Comparison of ENCODE assay signal across 10 cellular contexts in genomic region chr9:87080512-87081225, GRCh38.
DNase-seq lines count a peak whose midpoint lies in the region; ATAC-seq, FAIRE-seq and TF ChIP-seq lines count a peak whose summit lies in the region.
"Had no signal": no experiment of that assay in that cellular context is flagged by ENCODE, and none has a peak within 500 bp of the region (broad histone marks: within the 10 kb centered on the region; RNA-seq: fewer than 3 reads in every experiment).

No MANE protein-coding gene starts in this region.

- H3K27ac ChIP-seq in HepG2 (ENCODE audit: extremely low read length, insufficient read depth, low read length): no peak overlapping the region
- no peak overlapping the region for H3K27ac ChIP-seq in right lobe of liver
- H3K27ac ChIP-seq in GM12878 (ENCODE audit: control insufficient read depth, insufficient read depth): no peak overlapping the region

- TF ChIP-seq POLR2A in HepG2 (IDR thresholded peaks at IDR 0.05; ENCODE audit: insufficient read depth in 1 of 2, low read depth in 2 of 2, low read length in 2 of 2) (no peak), right lobe of liver (IDR thresholded peaks at IDR 0.05) (no peak), GM12878 (IDR thresholded peaks at IDR 0.05; ENCODE audit: low read depth, low read length) (no peak)

- H2AFZ ChIP-seq in HepG2 (ENCODE audit: low read length) (no peak overlapping the region), GM12878 (ENCODE audit: control insufficient read depth, low read depth, low read length) (no peak overlapping the region)

- no peak overlapping the region for H3K9ac ChIP-seq in HepG2 (ENCODE audit: insufficient read depth, low read depth, low read length)
- no peak overlapping the region for H3K9ac ChIP-seq in GM12878 (ENCODE audit: control insufficient read depth, insufficient read depth, low read length)

- no peak overlapping the region for H3K4me2 ChIP-seq in HepG2 (ENCODE audit: low read depth, low read length)
- no peak overlapping the region for H3K4me2 ChIP-seq in GM12878 (ENCODE audit: control insufficient read depth, insufficient read depth)

- RAD21 ChIA-PET in GM12878 (lab: Charles Lee; ENCODE audit: unreplicated experiment): no interaction called here

- intact Hi-C loops in HepG2 (cut with micrococcal nuclease; ENCODE audit: unreplicated experiment): no loop called here
- intact Hi-C loops in right lobe of liver (cut with DNase I): no loop called here
- intact Hi-C loops in GM12878 (cut with micrococcal nuclease; ENCODE audit: unreplicated experiment): no loop called here

- SMC1A ChIA-PET in GM12878 (lab: Charles Lee; ENCODE audit: uncharacterized antibody, unreplicated experiment): no interaction called here

- FAIRE-seq in HepG2 (lab: Jason Lieb, UNC): no peak
- no peak for FAIRE-seq in GM12878 (lab: Jason Lieb, UNC)

- 13% methylated on average over 7 of the region's 7 CpGs for WGBS in HepG2 (ENCODE audit: low lambda C conversion rate)
- WGBS in right lobe of liver (ENCODE audit: insufficient coverage, low coverage, low lambda C conversion rate, missing lambda C conversion rate): 54% methylated on average over 7 of the region's 7 CpGs
- 16% methylated on average over 7 of the region's 7 CpGs for WGBS in GM12878 (ENCODE audit: insufficient coverage, insufficient replicate concordance, low lambda C conversion rate, missing lambda C conversion rate)

- no peaks in the 10 kb centered on the region for H3K79me2 ChIP-seq in HepG2 (ENCODE audit: insufficient read depth, low read length)
- no peaks in the 10 kb centered on the region for H3K79me2 ChIP-seq in GM12878 (ENCODE audit: control insufficient read depth, insufficient read depth, low read length)

- no peaks in the 10 kb centered on the region for H3K9me3 ChIP-seq in HepG2 (ENCODE audit: low read length)
- H3K9me3 ChIP-seq in right lobe of liver: no peaks in the 10 kb centered on the region
- no peaks in the 10 kb centered on the region for H3K9me3 ChIP-seq in GM12878 (replicated peaks; ENCODE audit: control insufficient read depth, insufficient read depth, low read length)

- no peaks in the 10 kb centered on the region for H3K36me3 ChIP-seq in HepG2 (replicated peaks in 1 of 2; ENCODE audit: control insufficient read depth in 1 of 2, insufficient read depth in 2 of 2, low read length in 2 of 2)
- no peaks in the 10 kb centered on the region for H3K36me3 ChIP-seq in right lobe of liver
- H3K36me3 ChIP-seq in GM12878 (ENCODE audit: control insufficient read depth in 2 of 2, insufficient read depth in 2 of 2, low read length in 1 of 2): no peaks in the 10 kb centered on the region

- ATAC-seq in HepG2: peak; percentile 59
- no peak for ATAC-seq in right lobe of liver
- no peak for ATAC-seq in GM12878

- in situ Hi-C loops in HepG2 (cut with HindIII; ENCODE audit: extremely low pct_ligation_motif_present, low pct_unique_long_range_greater_than_20kb): no loop called here
- in situ Hi-C loops in GM12878 (cut with MboI): no loop called here

- no peak for DNase-seq in HepG2 (ENCODE audit: low spot score)
- DNase-seq in right lobe of liver: no peak
- DNase-seq in GM12878 (ENCODE audit: low read depth, low spot score): no peak
- peak; percentile 73 for DNase-seq in left kidney (ENCODE audit: low read depth, low spot score)
- no peak for DNase-seq in HK-2 (ENCODE audit: unreplicated experiment)
- no peak for DNase-seq in cortex of kidney (lab: John Stamatoyannopoulos, UW)
- no peak for DNase-seq in NCI-H128 (lab: John Stamatoyannopoulos, UW; ENCODE audit: unreplicated experiment)
- no peak for DNase-seq in epidermal melanocyte (ENCODE audit: insufficient read length, low spot score)
- DNase-seq: amygdala; stimulated activated naive CD4-positive, alpha-beta T cell treated with Interleukin-2 at 50 U/mL for 16 hours had no signal

- TF ChIP-seq EP300 in HepG2 (IDR thresholded peaks at IDR 0.05; ENCODE audit: low read depth in 2 of 2, low read length in 2 of 2): no peak
- TF ChIP-seq EP300 in HepG2 (CRISPR knock-in tag; IDR thresholded peaks at IDR 0.05; ENCODE audit: borderline replicate concordance): no peak
- TF ChIP-seq EP300 in GM12878 (IDR thresholded peaks at IDR 0.05; ENCODE audit: borderline replicate concordance in 1 of 2, control insufficient read depth in 1 of 2, low read depth in 2 of 2, low read length in 2 of 2): no peak

- H3K27me3 ChIP-seq in HepG2 (ENCODE audit: control insufficient read depth in 1 of 2, insufficient read depth in 2 of 2, low read length in 2 of 2) (peaks cover 0 to 5% of the 10 kb centered on the region in 2 experiments; a peak in 1 of 5 replicates), right lobe of liver (no peaks in the 10 kb centered on the region), GM12878 (replicated peaks in 1 of 2; ENCODE audit: control insufficient read depth in 2 of 2, insufficient read depth in 2 of 2, low read length in 1 of 2) (no peaks in the 10 kb centered on the region)

- TF ChIP-seq CTCF in HepG2 (CRISPR knock-in tag; IDR thresholded peaks at IDR 0.05): no peak
- no peak for TF ChIP-seq CTCF in right lobe of liver (IDR thresholded peaks at IDR 0.05)
- TF ChIP-seq CTCF in GM12878 (IDR thresholded peaks at IDR 0.05 in 2 of 3, conservative IDR thresholded peaks at IDR 0.05 in 1 of 3; ENCODE audit: control insufficient read depth in 2 of 3, extremely low read depth in 1 of 3, insufficient read depth in 1 of 3, low read depth in 3 of 3, low read length in 3 of 3): 0 out of 6 replicates have a peak, but pooled peaks of 2 of the 3 experiments have one; percentile 1 to 13

- H3K4me1 ChIP-seq in HepG2 (ENCODE audit: insufficient read depth, low read length) (no peaks in the 10 kb centered on the region), right lobe of liver (no peaks in the 10 kb centered on the region), GM12878 (ENCODE audit: control insufficient read depth, insufficient read depth, low read length) (no peaks in the 10 kb centered on the region)

- POLR2A ChIA-PET in HepG2 (lab: Yijun Ruan, JAX) (no interaction called here), GM12878 (lab: Charles Lee) (no interaction called here)

- H4K20me1 ChIP-seq in HepG2 (ENCODE audit: insufficient read depth, low read length) (no peaks in the 10 kb centered on the region), GM12878 (ENCODE audit: control insufficient read depth, insufficient read depth) (no peaks in the 10 kb centered on the region)

- CTCF ChIA-PET in HepG2 (lab: Yijun Ruan, JAX; ENCODE audit: low intra/inter-chr PET ratio, low total read pairs) (no interaction called here), GM12878 (lab: Yijun Ruan, JAX) (no interaction called here)

- no peak for TF ChIP-seq RAD21 in HepG2 (CRISPR knock-in tag; IDR thresholded peaks at IDR 0.05)
- TF ChIP-seq RAD21 in GM12878 (IDR thresholded peaks at IDR 0.05; ENCODE audit: insufficient read depth, low read depth, low read length): no peak

- BruUV-seq in HepG2 (replicated peaks; lab: Mats Ljungman, UMichigan) (no TSS peak), GM12878 (replicated peaks; lab: Mats Ljungman, UMichigan) (no TSS peak)

- no peak overlapping the region for H3K4me3 ChIP-seq in HepG2 (replicated peaks in 1 of 3; ENCODE audit: insufficient read depth in 1 of 3, low read depth in 2 of 3, low read length in 3 of 3)
- no peak overlapping the region for H3K4me3 ChIP-seq in right lobe of liver
- H3K4me3 ChIP-seq in GM12878: no peak overlapping the region

TF ChIP-seq in HepG2, 621 proteins besides CTCF, POLR2A, EP300 and RAD21:
- TF ChIP-seq PHB2 (IDR thresholded peaks at IDR 0.05; ENCODE audit: partially characterized antibody) (no peak), ZNF335 (CRISPR knock-in tag; IDR thresholded peaks at IDR 0.05) (no peak), HMG20A (CRISPR knock-in tag; IDR thresholded peaks at IDR 0.05; ENCODE audit: borderline replicate concordance) (no peak), STAG1 (CRISPR knock-in tag; IDR thresholded peaks at IDR 0.05) (peak; percentile 36), MTERF4 (CRISPR knock-in tag; IDR thresholded peaks at IDR 0.05) (no peak)

TF ChIP-seq in GM12878, 131 proteins besides CTCF, POLR2A, EP300 and RAD21:
- no peak for TF ChIP-seq SREBF1 (IDR thresholded peaks at IDR 0.05; ENCODE audit: low read length)
- no peak for TF ChIP-seq RAD51 (IDR thresholded peaks at IDR 0.05)
- no peak for TF ChIP-seq SIX5 (IDR thresholded peaks at IDR 0.05; ENCODE audit: low read depth, low read length, severe bottlenecking)
- no peak for TF ChIP-seq PAX8 (IDR thresholded peaks at IDR 0.05)
- TF ChIP-seq EZH2 (IDR thresholded peaks at IDR 0.05; ENCODE audit: borderline replicate concordance, control insufficient read depth, low read depth, low read length): no peak

Comparison
In these comparisons a context has a peak if more than half of its experiments do, and no peak if none do; other contexts are left out.
1. CTCF ChIP-seq: peak in GM12878 (2 of 3); none in HepG2 (single experiment) and right lobe of liver (0 of 4).
2. Of the 75 proteins assayed by ChIP-seq in both HepG2 and GM12878: peak only in HepG2: none; only in GM12878: CTCF; in both: none; in neither: 74.